Comparison of ENCODE assay signal across 1 cellular context in genomic region chr5:76601470-76601869, GRCh38.
TF ChIP-seq lines count a peak whose summit lies in the region.

No MANE protein-coding gene starts in this region.

TF ChIP-seq in SK-N-SH treated with all-trans-retinoic acid at 6 μM for 48 hours, 23 proteins besides CTCF, POLR2A, EP300 and RAD21 (continued from another document):
- TF ChIP-seq, protein P1, sequence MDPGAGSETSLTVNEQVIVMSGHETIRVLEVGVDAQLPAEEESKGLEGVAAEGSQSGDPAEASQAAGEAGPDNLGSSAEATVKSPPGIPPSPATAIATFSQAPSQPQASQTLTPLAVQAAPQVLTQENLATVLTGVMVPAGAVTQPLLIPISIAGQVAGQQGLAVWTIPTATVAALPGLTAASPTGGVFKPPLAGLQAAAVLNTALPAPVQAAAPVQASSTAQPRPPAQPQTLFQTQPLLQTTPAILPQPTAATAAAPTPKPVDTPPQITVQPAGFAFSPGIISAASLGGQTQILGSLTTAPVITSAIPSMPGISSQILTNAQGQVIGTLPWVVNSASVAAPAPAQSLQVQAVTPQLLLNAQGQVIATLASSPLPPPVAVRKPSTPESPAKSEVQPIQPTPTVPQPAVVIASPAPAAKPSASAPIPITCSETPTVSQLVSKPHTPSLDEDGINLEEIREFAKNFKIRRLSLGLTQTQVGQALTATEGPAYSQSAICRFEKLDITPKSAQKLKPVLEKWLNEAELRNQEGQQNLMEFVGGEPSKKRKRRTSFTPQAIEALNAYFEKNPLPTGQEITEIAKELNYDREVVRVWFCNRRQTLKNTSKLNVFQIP (CRISPR knock-in tag; IDR thresholded peaks at IDR 0.05; ENCODE audit: borderline replicate concordance, low read depth): no peak
- TF ChIP-seq ZFP3 (CRISPR knock-in tag; IDR thresholded peaks at IDR 0.05): no peak
- no peak for TF ChIP-seq SNAI2 (CRISPR knock-in tag; IDR thresholded peaks at IDR 0.05)
- no peak for TF ChIP-seq OSR1 (CRISPR knock-in tag; IDR thresholded peaks at IDR 0.05)
- TF ChIP-seq ZC3H10 (CRISPR knock-in tag; IDR thresholded peaks at IDR 0.05): no peak
- no peak for TF ChIP-seq PATZ1 (CRISPR knock-in tag; IDR thresholded peaks at IDR 0.05; ENCODE audit: borderline replicate concordance)
TF ChIP-seq in SK-N-SH treated with all-trans-retinoic acid at 6 μM for 48 hours: peak in this region for 0.
